10 cellular contexts compared by ENCODE assay signal in genomic region chr5:152349683-152350526, GRCh38. TPM values are rescaled to one million over a fixed set of nuclear protein-coding genes. Genes with fewer than 3 reads are reported as not detected.
DNase-seq lines count a peak whose midpoint lies in the region; ATAC-seq, FAIRE-seq and TF ChIP-seq lines count a peak whose summit lies in the region.
"Had no signal": no experiment of that assay in that cellular context is flagged by ENCODE, and none has a peak within 500 bp of the region (broad histone marks: within the 10 kb centered on the region; RNA-seq: fewer than 3 reads in every experiment).

No MANE protein-coding gene starts in this region.

- no peak overlapping the region for H3K9ac ChIP-seq in GM12878 (ENCODE audit: control insufficient read depth, insufficient read depth, low read length)

- no peaks in the 10 kb centered on the region for H3K9me3 Mint-ChIP-seq in activated T-helper 2 cell treated with anti-CD3 and anti-CD28 coated beads, Interferon-gamma antibody, Interleukin-2, Interleukin-4, amounts not matched to agents 10 μg/mL and 5 μg/mL and 100 μg/mL, durations not matched to agents 14 hours and 24 hours and 36 hours

- H3K4me3 Mint-ChIP-seq in activated T-helper 2 cell treated with anti-CD3 and anti-CD28 coated beads, Interferon-gamma antibody, Interleukin-2, Interleukin-4, amounts not matched to agents 10 μg/mL and 5 μg/mL and 100 μg/mL, durations not matched to agents 14 hours and 24 hours and 36 hours (ENCODE audit: low read depth): no peak overlapping the region
- H3K4me3 Mint-ChIP-seq: T-helper 17 cell had no signal

- no peaks in the 10 kb centered on the region for H3K4me1 Mint-ChIP-seq in activated T-helper 2 cell treated with anti-CD3 and anti-CD28 coated beads, Interferon-gamma antibody, Interleukin-2, Interleukin-4, amounts not matched to agents 10 μg/mL and 5 μg/mL and 100 μg/mL, durations not matched to agents 14 hours and 24 hours and 36 hours (ENCODE audit: low read depth)
- H3K4me1 Mint-ChIP-seq: T-helper 17 cell had no signal

- no peaks in the 10 kb centered on the region for H3K79me2 ChIP-seq in GM12878 (ENCODE audit: control insufficient read depth, insufficient read depth, low read length)

- SMC1A ChIA-PET in GM12878 (lab: Charles Lee; ENCODE audit: uncharacterized antibody, unreplicated experiment): interaction anchor here (0.8 to 4.8 kb wide), 10 partner anchors 11 to 691 kb away, joined by 3 to 38 read pairs (median 4); no protein-coding TSS in a partner anchor

- H3K4me1 ChIP-seq in GM12878 (ENCODE audit: control insufficient read depth, insufficient read depth, low read length): no peaks in the 10 kb centered on the region

- H2AFZ ChIP-seq in GM12878 (ENCODE audit: control insufficient read depth, low read depth, low read length): no peak overlapping the region

- TF ChIP-seq EP300 in GM12878 (IDR thresholded peaks at IDR 0.05; ENCODE audit: borderline replicate concordance in 1 of 2, control insufficient read depth in 1 of 2, low read depth in 2 of 2, low read length in 2 of 2): no peak

- no peaks in the 10 kb centered on the region for H3K27me3 Mint-ChIP-seq in activated T-helper 2 cell treated with anti-CD3 and anti-CD28 coated beads, Interferon-gamma antibody, Interleukin-2, Interleukin-4, amounts not matched to agents 10 μg/mL and 5 μg/mL and 100 μg/mL, durations not matched to agents 14 hours and 24 hours and 36 hours (ENCODE audit: low read depth)

- H3K9me3 ChIP-seq in GM12878 (replicated peaks; ENCODE audit: control insufficient read depth, insufficient read depth, low read length): no peaks in the 10 kb centered on the region
- H3K9me3 ChIP-seq: ovary had no signal

- peak; percentile 69 for TF ChIP-seq RAD21 in GM12878 (IDR thresholded peaks at IDR 0.05; ENCODE audit: insufficient read depth, low read depth, low read length)

- no peaks in the 10 kb centered on the region for H4K20me1 ChIP-seq in GM12878 (ENCODE audit: control insufficient read depth, insufficient read depth)

- DNase-seq in Caki2 (ENCODE audit: low read depth) (peak; percentile 19), NCI-H774 (lab: John Stamatoyannopoulos, UW) (peak; percentile 81), GM12878 (ENCODE audit: low read depth, low spot score) (no peak), islet precursor cell (peak; percentile 69), substantia nigra (lab: John Stamatoyannopoulos, UW) (peak in 30 of 49 donors; percentile 0 to 60 (median 20))
- DNase-seq in activated T-helper 2 cell treated with anti-CD3 and anti-CD28 coated beads, Interferon-gamma antibody, Interleukin-2, Interleukin-4, amounts not matched to agents 10 μg/mL and 5 μg/mL and 100 μg/mL, durations not matched to agents 14 hours and 24 hours and 36 hours (ENCODE audit: low spot score): no peak

- POLR2A ChIA-PET in GM12878 (lab: Charles Lee): no interaction called here

- H3K27ac ChIP-seq in GM12878 (ENCODE audit: control insufficient read depth, insufficient read depth): no peak overlapping the region
- no peak overlapping the region for H3K27ac ChIP-seq in substantia nigra (ENCODE audit: low read depth, low read length, poor library complexity, severe bottlenecking)
- H3K27ac ChIP-seq: ovary had no signal

- no peak for TF ChIP-seq POLR2A in GM12878 (IDR thresholded peaks at IDR 0.05; ENCODE audit: low read depth, low read length)

- no peaks in the 10 kb centered on the region for H3K36me3 ChIP-seq in GM12878 (ENCODE audit: control insufficient read depth in 2 of 2, insufficient read depth in 2 of 2, low read length in 1 of 2)
- H3K36me3 ChIP-seq: ovary had no signal

- RAD21 ChIA-PET in GM12878 (lab: Charles Lee; ENCODE audit: unreplicated experiment): interaction anchor here (0.6 to 3.6 kb wide), 10 partner anchors 154 to 1615 kb away, joined by 3 to 51 read pairs (median 4); partner anchors contain the start of gene SLC36A1

- no peak overlapping the region for H3K4me2 ChIP-seq in GM12878 (ENCODE audit: control insufficient read depth, insufficient read depth)

- peak; percentile 82 to 92 (median 90) for TF ChIP-seq CTCF in GM12878 (IDR thresholded peaks at IDR 0.05 in 2 of 3, conservative IDR thresholded peaks at IDR 0.05 in 1 of 3; ENCODE audit: control insufficient read depth in 2 of 3, extremely low read depth in 1 of 3, insufficient read depth in 1 of 3, low read depth in 3 of 3, low read length in 3 of 3)

- no TSS peak for BruUV-seq in GM12878 (replicated peaks; lab: Mats Ljungman, UMichigan)

- in situ Hi-C loops in Caki2 (cut with HindIII; ENCODE audit: low pct_unique_long_range_greater_than_20kb, low sequenced_read_pairs): no loop called here
- in situ Hi-C loops in GM12878 (cut with MboI): no loop called here

- H3K27ac Mint-ChIP-seq in activated T-helper 2 cell treated with anti-CD3 and anti-CD28 coated beads, Interferon-gamma antibody, Interleukin-2, Interleukin-4, amounts not matched to agents 10 μg/mL and 5 μg/mL and 100 μg/mL, durations not matched to agents 14 hours and 24 hours and 36 hours: no peak overlapping the region
- H3K27ac Mint-ChIP-seq: T-helper 17 cell had no signal

- H3K36me3 Mint-ChIP-seq in activated T-helper 2 cell treated with anti-CD3 and anti-CD28 coated beads, Interferon-gamma antibody, Interleukin-2, Interleukin-4, amounts not matched to agents 10 μg/mL and 5 μg/mL and 100 μg/mL, durations not matched to agents 14 hours and 24 hours and 36 hours (ENCODE audit: low read depth): no peaks in the 10 kb centered on the region

- H3K27me3 ChIP-seq in GM12878 (replicated peaks in 1 of 2; ENCODE audit: control insufficient read depth in 2 of 2, insufficient read depth in 2 of 2, low read length in 1 of 2): no peaks in the 10 kb centered on the region
- H3K27me3 ChIP-seq: ovary had no signal

- 14% methylated on average over 8 of the region's 8 CpGs for WGBS in GM12878 (ENCODE audit: insufficient coverage, insufficient replicate concordance, low lambda C conversion rate, missing lambda C conversion rate)

- ATAC-seq in GM18873 (IDR thresholded peaks at IDR 0.05; ENCODE audit: low FRiP score, unreplicated experiment) (peak; percentile 69), HG03097 (IDR thresholded peaks at IDR 0.05; ENCODE audit: low FRiP score, unreplicated experiment) (peak; percentile 89), GM12878 (peak; percentile 92)
- ATAC-seq: T-helper 17 cell had no signal

- no peak for FAIRE-seq in GM12878 (lab: Jason Lieb, UNC)

- intact Hi-C loops in GM12878 (cut with micrococcal nuclease; ENCODE audit: unreplicated experiment): loop anchor here (1.0 to 5.0 kb wide), 2 partner anchors 525 to 693 kb away; no protein-coding TSS in a partner anchor
- intact Hi-C loops in activated T-helper 2 cell treated with anti-CD3 and anti-CD28 coated beads, Interferon-gamma antibody, Interleukin-2, Interleukin-4, amounts not matched to agents 10 μg/mL and 5 μg/mL and 100 μg/mL, durations not matched to agents 14 hours and 24 hours and 36 hours (cut with micrococcal nuclease): loop anchor here (5.0 kb wide), 1 partner anchor 688 kb away; no protein-coding TSS in a partner anchor

- H3K4me3 ChIP-seq in GM12878: no peak overlapping the region
- H3K4me3 ChIP-seq: ovary had no signal

- CTCF ChIA-PET in GM12878 (lab: Yijun Ruan, JAX): interaction anchor here (0.6 to 4.9 kb wide), 40 partner anchors 9 to 830 kb away, joined by 3 to 85 read pairs (median 3); partner anchors contain the start of gene NMUR2

TF ChIP-seq in GM12878, 131 proteins besides CTCF, POLR2A, EP300 and RAD21:
- TF ChIP-seq HCFC1 (IDR thresholded peaks at IDR 0.05; ENCODE audit: low read length) (no peak), WRNIP1 (IDR thresholded peaks at IDR 0.05; ENCODE audit: borderline replicate concordance, low read depth, low read length) (no peak), SMC3 (IDR thresholded peaks at IDR 0.05; ENCODE audit: borderline replicate concordance, low read length) (peak; percentile 42; the same call in 1 of the 2 replicates)

RNA-seq across cellular contexts. Expression of gene NMUR2, which starts 55.2 kb away (rescaled TPM):
- total RNA-seq in Caki2 (2014; rRNA removed; shearing (Covaris generic); ENCODE audit: low replicate concordance): 6.4 TPM in 1 of 2 replicates, not detected in the other
- not detected in 2 replicates for total RNA-seq in GM12878 (2013; cell fraction: nucleolus; rRNA removed)
- total RNA-seq in GM12878 (2014; rRNA removed): 0.06 TPM in 1 of 2 replicates, not detected in the other
- not detected in 2 replicates for total RNA-seq in GM12878 (2014; rRNA removed; fragmentation: Illumina TruSeq; extraction: Trizol)
- total RNA-seq in GM12878 (2021): not detected in 2 replicates
- polyA plus RNA-seq in GM12878 (2011; ENCODE audit: low read depth): not detected
- polyA plus RNA-seq in GM12878 (2011; rRNA removed): 0.11 TPM in 1 of 2 replicates, not detected in the other
- polyA plus RNA-seq in GM12878 (2011; cell fraction: cytosol; rRNA removed): 0.05 and 0.10 TPM in 2 replicates
- polyA plus RNA-seq in GM12878 (2011; cell fraction: nucleus; rRNA removed): 0.19 and 0.24 TPM in 2 replicates
- not detected in 2 replicates for polyA plus RNA-seq in GM12878 (2012)
- not detected in 2 replicates for polyA plus RNA-seq in GM12878 (2014; fragmentation: Illumina TruSeq; extraction: Trizol)
- polyA plus RNA-seq in GM12878 (2014; fragmentation: Nextera tagmentation; extraction: Ambion mirVana): not detected
- 0.06 TPM in 1 of 2 replicates, not detected in the other for polyA plus RNA-seq in GM12878 (2014; rRNA removed)
- polyA plus RNA-seq in GM12878 (2016; fragmentation: Nextera tagmentation; extraction: Ambion mirVana): not detected
- polyA minus RNA-seq in GM12878 (2011; rRNA and poly(A)+ RNA removed): not detected in 2 replicates
- not detected in 2 replicates for polyA minus RNA-seq in GM12878 (2011; cell fraction: cytosol; rRNA and poly(A)+ RNA removed)
- polyA minus RNA-seq in GM12878 (2011; cell fraction: nucleus; rRNA and poly(A)+ RNA removed): 0.12 and 0.19 TPM in 2 replicates
- not detected in 2 replicates for total RNA-seq in activated T-helper 2 cell treated with anti-CD3 and anti-CD28 coated beads, Interferon-gamma antibody, Interleukin-2, Interleukin-4, amounts not matched to agents 10 μg/mL and 5 μg/mL and 100 μg/mL, durations not matched to agents 14 hours and 24 hours and 36 hours
- total RNA-seq: T-helper 17 cell had no signal

Comparison
In these comparisons a context has a peak if more than half of its experiments do, and no peak if none do; other contexts are left out.
1. DNase-seq: peak in Caki2 (single experiment), NCI-H774 (single experiment), islet precursor cell (single experiment) and substantia nigra (30 of 49); none in GM12878 (single experiment) and activated T-helper 2 cell treated with anti-CD3 and anti-CD28 coated beads, Interferon-gamma antibody, Interleukin-2, Interleukin-4, amounts not matched to agents 10 μg/mL and 5 μg/mL and 100 μg/mL, durations not matched to agents 14 hours and 24 hours and 36 hours (single experiment).
2. Peak in every context shown above with its lines, with median percentiles within 50 percentile points of each other: ATAC-seq.